Comparison of ENCODE assay signal across 11 cellular contexts in the genomic region with DNA sequence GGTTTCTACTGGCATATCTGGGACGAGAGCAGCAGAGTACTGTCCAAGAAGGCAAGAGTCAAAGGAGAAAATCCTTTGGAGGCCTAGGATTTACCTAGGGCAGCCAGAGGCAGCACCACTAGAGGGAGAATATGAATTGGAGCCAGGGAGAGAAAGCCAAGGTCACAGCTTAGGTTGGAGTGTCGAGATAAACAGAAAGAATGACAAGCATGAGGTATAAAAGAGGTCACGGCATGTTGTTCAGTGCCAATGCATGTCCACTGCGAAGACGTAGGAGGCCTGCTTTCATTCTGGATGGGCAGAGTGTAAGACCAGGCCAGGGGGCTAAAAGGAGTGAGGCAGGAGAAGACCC. TPM values are rescaled to one million over a fixed set of nuclear protein-coding genes. Genes with fewer than 3 reads are reported as not detected.
DNase-seq lines count a peak whose midpoint lies in the region; ATAC-seq and TF ChIP-seq lines count a peak whose summit lies in the region.
"Had no signal": no experiment of that assay in that cellular context is flagged by ENCODE, and none has a peak within 500 bp of the region (broad histone marks: within the 10 kb centered on the region; RNA-seq: fewer than 3 reads in every experiment).

No MANE protein-coding gene starts in this region.

- H3K36me3 Mint-ChIP-seq in stimulated activated naive CD8-positive, alpha-beta T cell treated with anti-CD3 and anti-CD28 coated beads, Interleukin-15, Interleukin-2, amounts not matched to agents 100 ng/mL and 50 ng/mL, for 24 hours (ENCODE audit: low read depth) = peaks cover 11% of the 10 kb centered on the region

- no peak overlapping the region for H3K4me3 Mint-ChIP-seq in stimulated activated naive CD8-positive, alpha-beta T cell treated with anti-CD3 and anti-CD28 coated beads, Interleukin-15, Interleukin-2, amounts not matched to agents 100 ng/mL and 50 ng/mL, for 24 hours

- H3K27me3 ChIP-seq in liver (ENCODE audit: control insufficient read depth in 4 of 4, insufficient read depth in 4 of 4, low read length in 3 of 4) = no peaks in the 10 kb centered on the region
- H3K27me3 ChIP-seq: BE2C had no signal

- no peak for TF ChIP-seq RAD21 in liver (IDR thresholded peaks at IDR 0.05)

- H3K27ac ChIP-seq in coronary artery (peak overlapping the region; percentile 7 to 38), liver (ENCODE audit: low read depth in 1 of 2, low read length in 2 of 2) (no peak overlapping the region)

- no peak overlapping the region for H3K9ac ChIP-seq in liver (ENCODE audit: low read depth in 1 of 2, low read length in 2 of 2)

- WGBS in liver = 74% methylated on average over 5 of the region's 5 CpGs

- H3K4me3 ChIP-seq in coronary artery (no peak overlapping the region), liver (ENCODE audit: low read depth in 1 of 3, low read length in 3 of 3) (no peak overlapping the region)

- H3K36me3 ChIP-seq in liver (ENCODE audit: control insufficient read depth in 4 of 4, insufficient read depth in 3 of 4, low read depth in 1 of 4, low read length in 3 of 4) = no peaks in the 10 kb centered on the region
- H3K36me3 ChIP-seq: BE2C had no signal

- peaks cover 0 to 7% (median 3%) of the 10 kb centered on the region in 4 donors for H3K4me1 ChIP-seq in liver (ENCODE audit: control insufficient read depth in 4 of 4, insufficient read depth in 4 of 4, low read length in 3 of 4)
- H3K4me1 ChIP-seq: BE2C had no signal

- peaks cover 90% of the 10 kb centered on the region for H3K4me1 Mint-ChIP-seq in stimulated activated naive CD8-positive, alpha-beta T cell treated with anti-CD3 and anti-CD28 coated beads, Interleukin-15, Interleukin-2, amounts not matched to agents 100 ng/mL and 50 ng/mL, for 24 hours (ENCODE audit: low read depth)

- H3K9me3 Mint-ChIP-seq in stimulated activated naive CD8-positive, alpha-beta T cell treated with anti-CD3 and anti-CD28 coated beads, Interleukin-15, Interleukin-2, amounts not matched to agents 100 ng/mL and 50 ng/mL, for 24 hours = peaks cover 7% of the 10 kb centered on the region

- no peak for ATAC-seq in stimulated activated naive CD8-positive, alpha-beta T cell treated with anti-CD3 and anti-CD28 coated beads, Interleukin-15, Interleukin-2, amounts not matched to agents 100 U/mL and 50 U/mL, for 24 hours
- no peak for ATAC-seq in GM21423 (IDR thresholded peaks at IDR 0.05; ENCODE audit: unreplicated experiment)
- ATAC-seq in HG03039 (IDR thresholded peaks at IDR 0.05; ENCODE audit: unreplicated experiment) = no peak
- no peak for ATAC-seq in GM18502 (IDR thresholded peaks at IDR 0.05; ENCODE audit: poor library complexity, unreplicated experiment)

- H3K9me3 ChIP-seq in liver (ENCODE audit: control insufficient read depth in 4 of 4, low read length in 3 of 4) = no peaks in the 10 kb centered on the region
- H3K9me3 ChIP-seq: BE2C had no signal

- no peaks in the 10 kb centered on the region for H3K27me3 Mint-ChIP-seq in stimulated activated naive CD8-positive, alpha-beta T cell treated with anti-CD3 and anti-CD28 coated beads, Interleukin-15, Interleukin-2, amounts not matched to agents 100 ng/mL and 50 ng/mL, for 24 hours

- H3K27ac Mint-ChIP-seq in stimulated activated naive CD8-positive, alpha-beta T cell treated with anti-CD3 and anti-CD28 coated beads, Interleukin-15, Interleukin-2, amounts not matched to agents 100 ng/mL and 50 ng/mL, for 24 hours = peak overlapping the region; percentile 13

- TF ChIP-seq CTCF in coronary artery (IDR thresholded peaks at IDR 0.05) = no peak
- peak; percentile 5 for TF ChIP-seq CTCF in liver (IDR thresholded peaks at IDR 0.05; ENCODE audit: low read depth, low read length, missing input control)

- no peak for DNase-seq in stimulated activated naive CD8-positive, alpha-beta T cell treated with anti-CD3 and anti-CD28 coated beads, Interleukin-15, Interleukin-2, amounts not matched to agents 100 U/mL and 50 U/mL, for 24 hours
- no peak for DNase-seq in coronary artery (ENCODE audit: low spot score)
- no peak for DNase-seq in occipital lobe (lab: John Stamatoyannopoulos, UW)
- DNase-seq: BE2C, KBM-7, NCI-H226 had no signal

TF ChIP-seq in liver, 16 proteins besides CTCF, POLR2A, EP300 and RAD21:
- no peak for TF ChIP-seq HNF4A (conservative IDR thresholded peaks at IDR 0.05)

RNA-seq across cellular contexts. Expression of a gene that starts 47.2 kb away (rescaled TPM):
- total RNA-seq in liver (10 to 100 TPM; 36.2 to 73.6 TPM), occipital lobe (171 TPM)
- polyA plus RNA-seq in liver = 1 to 10 TPM; 8.9 to 9.0 TPM

Comparison
In these comparisons a context has a peak if more than half of its experiments do, and no peak if none do; other contexts are left out.
1. H3K27ac ChIP-seq: peak in coronary artery (2 of 2); none in liver (0 of 2).